Comparison of ENCODE assay signal across 32 cellular contexts in the genomic region with DNA sequence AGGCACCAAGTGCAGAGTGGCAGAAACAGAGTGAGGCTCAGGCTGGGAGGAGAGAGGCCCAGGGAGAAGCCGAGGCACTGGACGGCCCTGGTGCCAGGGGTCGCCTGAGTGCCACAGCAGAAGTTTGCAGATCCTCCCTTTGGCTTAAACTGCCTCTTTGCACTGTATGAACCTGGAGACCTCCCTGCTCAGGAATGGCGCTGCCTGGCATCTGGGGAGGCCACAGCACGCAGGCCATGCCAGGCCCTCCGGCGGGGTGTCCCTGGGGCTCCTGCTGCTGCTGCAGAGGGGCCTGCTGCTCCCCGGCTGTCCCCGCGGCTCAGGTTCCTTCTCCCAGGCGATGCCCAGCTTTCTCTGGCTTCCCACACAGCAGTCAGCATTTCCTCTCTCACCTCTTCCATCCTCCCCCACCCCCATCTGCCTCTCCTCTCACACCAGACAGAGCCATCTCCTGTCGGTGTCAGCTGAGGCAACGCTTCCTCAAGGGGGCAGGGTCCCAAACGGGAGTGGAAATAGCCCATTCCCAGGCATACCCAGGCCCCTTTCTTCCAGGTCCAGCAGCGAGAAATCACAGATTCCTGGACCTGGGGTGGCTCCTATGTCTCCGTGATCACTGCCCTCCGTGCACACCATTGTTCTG. TPM values are rescaled to one million over a fixed set of nuclear protein-coding genes. Genes with fewer than 3 reads are reported as not detected.
DNase-seq lines count a peak whose midpoint lies in the region; ATAC-seq and TF ChIP-seq lines count a peak whose summit lies in the region.
"Had no signal": no experiment of that assay in that cellular context is flagged by ENCODE, and none has a peak within 500 bp of the region (broad histone marks: within the 10 kb centered on the region; RNA-seq: fewer than 3 reads in every experiment).

No MANE protein-coding gene starts in this region.

- no peak overlapping the region for H3K4me2 ChIP-seq in neural progenitor cell
- H3K4me2 ChIP-seq: PC-9 had no signal

- no peak for ATAC-seq in HG02610 (IDR thresholded peaks at IDR 0.05; ENCODE audit: unreplicated experiment)
- no peak for ATAC-seq in HG03139 (IDR thresholded peaks at IDR 0.05; ENCODE audit: unreplicated experiment)
- ATAC-seq: activated CD4-positive, alpha-beta T cell treated with anti-CD3 and anti-CD28 coated beads for 36 hours; activated naive CD4-positive, alpha-beta T cell treated with anti-CD3 and anti-CD28 coated beads, Interleukin-2, amount 50 U/mL, for 72 hours; right cardiac atrium; Right ventricle myocardium inferior; stimulated activated naive CD8-positive, alpha-beta T cell treated with anti-CD3 and anti-CD28 coated beads, Interleukin-15, amount 100 ng/mL, for 72 hours; T-helper 17 cell had no signal

- H3K27me3 Mint-ChIP-seq in neural progenitor cell (ENCODE audit: insufficient read depth, low read depth): peaks cover 3% of the 10 kb centered on the region
- H3K27me3 Mint-ChIP-seq: activated CD4-positive, alpha-beta T cell treated with anti-CD3 and anti-CD28 coated beads for 36 hours; stimulated activated naive CD8-positive, alpha-beta T cell treated with anti-CD3 and anti-CD28 coated beads, Interleukin-15, amount 100 ng/mL, for 72 hours had no signal

- no peak overlapping the region for H2AFZ ChIP-seq in neural progenitor cell (replicated peaks)
- H2AFZ ChIP-seq: PC-9 had no signal

- peak; percentile 16 for TF ChIP-seq CTCF in neural progenitor cell (IDR thresholded peaks at IDR 0.05)

- H3K4me1 ChIP-seq in neural progenitor cell: peaks cover 19% of the 10 kb centered on the region

- no peak overlapping the region for H3K9ac ChIP-seq in neural progenitor cell

- H3K36me3 Mint-ChIP-seq in neural progenitor cell: peaks cover 5% of the 10 kb centered on the region
- H3K36me3 Mint-ChIP-seq: activated naive CD4-positive, alpha-beta T cell treated with anti-CD3 and anti-CD28 coated beads, Interleukin-2, amount 50 U/mL, for 72 hours had no signal

- H3K27ac ChIP-seq in neural progenitor cell: peak overlapping the region; percentile 37
- H3K27ac ChIP-seq: epithelial cell of prostate, PC-9, thoracic aorta had no signal

- H3K27ac Mint-ChIP-seq in neural progenitor cell: no peak overlapping the region
- H3K27ac Mint-ChIP-seq: activated CD4-positive, alpha-beta T cell treated with anti-CD3 and anti-CD28 coated beads for 36 hours; activated T-helper 2 cell treated with anti-CD3 and anti-CD28 coated beads, Interferon-gamma antibody, Interleukin-2, Interleukin-4, amounts not matched to agents 10 μg/mL and 5 μg/mL and 100 μg/mL, durations not matched to agents 14 hours and 24 hours and 36 hours; stimulated activated naive CD8-positive, alpha-beta T cell treated with anti-CD3 and anti-CD28 coated beads, Interleukin-15, amount 100 ng/mL, for 72 hours; T-helper 17 cell had no signal

- DNase-seq in H7: peak; percentile 87
- peak; percentile 48 for DNase-seq in UCSD-AML1 (lab: John Stamatoyannopoulos, UW; ENCODE audit: unreplicated experiment)
- DNase-seq in iPS DF 4.7 (ENCODE audit: extremely low read depth, low spot score): peak; percentile 33
- peak; percentile 27 for DNase-seq in neural progenitor cell (ENCODE audit: low spot score)
- DNase-seq in DMS53 treated with DMSO at 0.1 percent for 48 hours (lab: John Stamatoyannopoulos, UW; ENCODE audit: unreplicated experiment): no peak
- DNase-seq in epidermal melanocyte (ENCODE audit: insufficient read length, low spot score): no peak
- DNase-seq: activated CD4-positive, alpha-beta T cell treated with anti-CD3 and anti-CD28 coated beads for 36 hours; activated CD8-positive, alpha-beta memory T cell treated with anti-CD3 and anti-CD28 coated beads for 24 hours; activated T-cell treated with anti-CD3 and anti-CD28 coated beads for 4 hours; Calu3; DMS79 treated with DMSO at 0.1 percent for 48 hours; GOT3; KBM-7; NCI-H1105; NCI-H187; NCI-H524 treated with DMSO at 0.1 percent for 48 hours; NK-92 treated with Interleukin-12 subunit alpha and Interleukin-12 subunit beta, amount 100 ng/mL, for 24 hours; PC-9; right cardiac atrium; stimulated activated CD4-positive, alpha-beta T cell treated with anti-CD3 and anti-CD28 coated beads, Interleukin-2, amount 100 ng/mL, for 24 hours; stimulated activated naive CD8-positive, alpha-beta T cell treated with anti-CD3 and anti-CD28 coated beads, Interleukin-15, amount 100 ng/mL, for 72 hours; T-helper 17 cell had no signal

- no peaks in the 10 kb centered on the region for H3K9me3 Mint-ChIP-seq in neural progenitor cell
- H3K9me3 Mint-ChIP-seq: activated T-helper 2 cell treated with anti-CD3 and anti-CD28 coated beads, Interferon-gamma antibody, Interleukin-2, Interleukin-4, amounts not matched to agents 10 μg/mL and 5 μg/mL and 100 μg/mL, durations not matched to agents 14 hours and 24 hours and 36 hours; stimulated activated naive CD8-positive, alpha-beta T cell treated with anti-CD3 and anti-CD28 coated beads, Interleukin-15, amount 100 ng/mL, for 72 hours had no signal

- no peak overlapping the region for H3K4me3 ChIP-seq in H7 (ENCODE audit: insufficient read depth, low read depth, low read length)
- H3K4me3 ChIP-seq in neural progenitor cell: no peak overlapping the region
- H3K4me3 ChIP-seq: PC-9, thoracic aorta had no signal

- H3F3A ChIP-seq in neural progenitor cell (ENCODE audit: low read depth): peaks cover 11% of the 10 kb centered on the region

- no peaks in the 10 kb centered on the region; the same call in 1 of the 2 replicates for H3K27me3 ChIP-seq in H7 (ENCODE audit: control insufficient read depth, insufficient read depth, low read length)
- no peaks in the 10 kb centered on the region for H3K27me3 ChIP-seq in neural progenitor cell

- no peaks in the 10 kb centered on the region for H3K79me2 ChIP-seq in neural progenitor cell (ENCODE audit: low read depth)

- no peaks in the 10 kb centered on the region for H3K9me3 ChIP-seq in neural progenitor cell (ENCODE audit: low read depth)
- H3K9me3 ChIP-seq: thoracic aorta had no signal

- peaks cover 29% of the 10 kb centered on the region for H3K4me1 Mint-ChIP-seq in neural progenitor cell

- peaks cover 8% of the 10 kb centered on the region for H3K36me3 ChIP-seq in H7 (replicated peaks; ENCODE audit: control insufficient read depth, insufficient read depth, low read length)
- no peaks in the 10 kb centered on the region for H3K36me3 ChIP-seq in neural progenitor cell
- H3K36me3 ChIP-seq: thoracic aorta had no signal

- no peaks in the 10 kb centered on the region for H4K20me1 ChIP-seq in neural progenitor cell (ENCODE audit: low read depth)

- no peak overlapping the region for H3K4me3 Mint-ChIP-seq in neural progenitor cell
- H3K4me3 Mint-ChIP-seq: activated CD4-positive, alpha-beta T cell treated with anti-CD3 and anti-CD28 coated beads for 36 hours; neural crest cell; stimulated activated naive CD8-positive, alpha-beta T cell treated with anti-CD3 and anti-CD28 coated beads, Interleukin-15, amount 100 ng/mL, for 72 hours; T-helper 17 cell had no signal

RNA-seq across cellular contexts. Expression of a gene that starts 35.2 kb away (rescaled TPM):
- 41.6 and 69.8 TPM in 2 replicates for total RNA-seq in H7 (2014; rRNA removed; shearing (Covaris generic))
- 8.1 and 13.6 TPM in 2 replicates for total RNA-seq in neural progenitor cell (ENCODE audit: low replicate concordance)
- total RNA-seq: activated CD4-positive, alpha-beta T cell treated with anti-CD3 and anti-CD28 coated beads for 36 hours; activated T-helper 2 cell treated with anti-CD3 and anti-CD28 coated beads, Interferon-gamma antibody, Interleukin-2, Interleukin-4, amounts not matched to agents 10 μg/mL and 5 μg/mL and 100 μg/mL, durations not matched to agents 14 hours and 24 hours and 36 hours; Calu3; lung microvascular endothelial cell; M059J; PC-9; right cardiac atrium; Right ventricle myocardium inferior had no signal

Comparison
In these comparisons a context has a peak if more than half of its experiments do, and no peak if none do; other contexts are left out.
1. DNase-seq: peak in H7 (single experiment), UCSD-AML1 (single experiment), iPS DF 4.7 (single experiment) and neural progenitor cell (single experiment); none in DMS53 treated with DMSO at 0.1 percent for 48 hours (single experiment) and epidermal melanocyte (single experiment).